ENCODE assay signal across 8 cellular contexts in the genomic region with DNA sequence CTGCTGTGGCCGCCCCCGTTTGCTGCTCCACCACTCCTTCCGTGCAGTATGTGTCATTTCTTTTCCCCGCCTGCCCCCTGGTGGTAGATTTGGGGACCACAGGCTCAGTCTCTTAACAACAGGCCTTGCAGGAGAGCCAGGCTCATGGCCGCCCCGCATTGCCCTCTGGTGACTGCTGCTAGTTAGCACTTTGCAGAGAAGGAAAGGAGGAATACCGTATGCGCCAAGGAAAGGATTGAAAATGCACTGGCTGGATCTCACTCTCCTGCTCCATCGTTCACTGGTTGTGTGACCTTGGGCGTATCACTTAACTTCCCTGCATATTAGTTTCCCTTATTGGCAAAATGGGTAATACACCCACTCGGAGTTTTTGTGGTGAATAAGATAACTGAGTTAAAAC. TPM values are rescaled to one million over a fixed set of nuclear protein-coding genes. Genes with fewer than 3 reads are reported as not detected.
A peak's percentile ranks its signal among the peaks of the same experiment; 100 is the strongest.
DNase-seq lines count a peak whose midpoint lies in the region; ATAC-seq, FAIRE-seq and TF ChIP-seq lines count a peak whose summit lies in the region.

No MANE protein-coding gene starts in this region.

- no peaks in the 10 kb centered on the region for H3K36me3 ChIP-seq in esophagus squamous epithelium

- H3K36me3 Mint-ChIP-seq in nephron (ENCODE audit: low read depth): no peaks in the 10 kb centered on the region

- H3K4me1 Mint-ChIP-seq in nephron: no peaks in the 10 kb centered on the region

- H3K4me3 ChIP-seq in esophagus squamous epithelium: no peak overlapping the region

- WGBS in esophagus squamous epithelium, 2 donors: 6 to 12% methylated on average over 10 to 11 of the region's 11 CpGs

- ATAC-seq in stimulated activated naive CD8-positive, alpha-beta T cell treated with anti-CD3 and anti-CD28 coated beads, Interleukin-15, Interleukin-2, amounts not matched to agents 100 U/mL and 50 U/mL, for 24 hours: peak; percentile 100

- DNase-seq in ELR (ENCODE audit: low read depth) (peak; percentile 94), H54 (ENCODE audit: insufficient read length, low spot score) (peak; percentile 58), esophagus squamous epithelium (lab: John Stamatoyannopoulos, UW) (peak; percentile 81)
- DNase-seq in activated T-cell treated with anti-CD3 and anti-CD28 coated beads, Interleukin-2, amount 50 U/mL, for 1 hour: peak; percentile 98
- peak; percentile 98 for DNase-seq in stimulated activated naive CD8-positive, alpha-beta T cell treated with anti-CD3 and anti-CD28 coated beads, Interleukin-15, Interleukin-2, amounts not matched to agents 100 U/mL and 50 U/mL, for 24 hours

- FAIRE-seq in H54 (lab: Jason Lieb, UNC): peak; percentile 98

- H3K4me3 Mint-ChIP-seq in nephron: no peak overlapping the region

- intact Hi-C loops in esophagus squamous epithelium (cut with DNase I): loop anchor here (10.0 kb wide), 1 partner anchor 298 kb away; no protein-coding TSS in a partner anchor

- no peaks in the 10 kb centered on the region for H3K9me3 ChIP-seq in esophagus squamous epithelium

- no peaks in the 10 kb centered on the region for H3K27me3 Mint-ChIP-seq in nephron (ENCODE audit: low read depth)

- TF ChIP-seq POLR2A in H54 (IDR thresholded peaks at IDR 0.05; ENCODE audit: low read depth, low read length) (no peak), esophagus squamous epithelium (IDR thresholded peaks at IDR 0.05) (no peak)

- no peak overlapping the region for H3K27ac ChIP-seq in esophagus squamous epithelium

- H3K9me3 Mint-ChIP-seq in nephron: peaks cover 21% of the 10 kb centered on the region

- no peak overlapping the region for H3K27ac Mint-ChIP-seq in nephron

- TF ChIP-seq CTCF in LNCAP (IDR thresholded peaks at IDR 0.05): peak; percentile 99
- TF ChIP-seq CTCF in esophagus squamous epithelium (IDR thresholded peaks at IDR 0.05): peak; percentile 92 to 99 (median 98)
- TF ChIP-seq CTCF in nephron (IDR thresholded peaks at IDR 0.05; ENCODE audit: unreplicated experiment in 3 of 3): peak; percentile 99 to 100 (median 100)

- peaks cover 0 to 57% (median 0%) of the 10 kb centered on the region in 4 donors for H3K27me3 ChIP-seq in esophagus squamous epithelium

- H3K4me1 ChIP-seq in esophagus squamous epithelium: peaks cover 0 to 7% (median 0%) of the 10 kb centered on the region in 3 donors

TF ChIP-seq in PFSK-1, 5 proteins besides CTCF, POLR2A, EP300 and RAD21:
- TF ChIP-seq TAF1 (IDR thresholded peaks at IDR 0.05; ENCODE audit: borderline replicate concordance, insufficient read depth, low read length) (no peak), FOXP2 (optimal IDR thresholded peaks at IDR 0.05; ENCODE audit: borderline replicate concordance, extremely low read depth, extremely low read length, insufficient read depth) (peak; percentile 31)

RNA-seq across cellular contexts. Expression of gene PXYLP1, which starts 39.3 kb away (rescaled TPM):
- 8.6 TPM for polyA plus RNA-seq in PFSK-1 (2012; ENCODE audit: insufficient read length, low read depth)
- 1 to 10 TPM; 2.9 to 7.8 (median 4.1) TPM for total RNA-seq in esophagus squamous epithelium
